ENCODE assay signal across 10 cellular contexts in genomic region chr11:78318733-78319132, GRCh38.
DNase-seq lines count a peak whose midpoint lies in the region; ATAC-seq and TF ChIP-seq lines count a peak whose summit lies in the region.
"Had no signal": no experiment of that assay in that cellular context is flagged by ENCODE, and none has a peak within 500 bp of the region (broad histone marks: within the 10 kb centered on the region; RNA-seq: fewer than 3 reads in every experiment).

No MANE protein-coding gene starts in this region.

- H3K27ac Mint-ChIP-seq in activated CD8-positive, alpha-beta memory T cell treated with anti-CD3 and anti-CD28 coated beads, Interleukin-2, amount 10 ng/mL, durations not matched to agents 7 days and 5 days: peak overlapping the region; percentile 62
- no peak overlapping the region for H3K27ac Mint-ChIP-seq in activated CD4-positive, alpha-beta T cell treated with anti-CD3 and anti-CD28 coated beads, Interleukin-2, amount 10 ng/mL, durations not matched to agents 7 days and 5 days
- H3K27ac Mint-ChIP-seq in activated naive CD4-positive, alpha-beta T cell treated with anti-CD3 and anti-CD28 coated beads, Interleukin-2, amount 50 U/mL, for 72 hours: no peak overlapping the region

- TF ChIP-seq CTCF in tibial artery (IDR thresholded peaks at IDR 0.05): no peak

- peaks cover 43% of the 10 kb centered on the region for H3K36me3 Mint-ChIP-seq in activated CD8-positive, alpha-beta memory T cell treated with anti-CD3 and anti-CD28 coated beads, Interleukin-2, amount 10 ng/mL, durations not matched to agents 7 days and 5 days
- peaks cover 18% of the 10 kb centered on the region for H3K36me3 Mint-ChIP-seq in activated CD4-positive, alpha-beta T cell treated with anti-CD3 and anti-CD28 coated beads, Interleukin-2, amount 10 ng/mL, durations not matched to agents 7 days and 5 days (ENCODE audit: low read depth)
- H3K36me3 Mint-ChIP-seq in activated naive CD4-positive, alpha-beta T cell treated with anti-CD3 and anti-CD28 coated beads, Interleukin-2, amount 50 U/mL, for 72 hours: no peaks in the 10 kb centered on the region

- no peaks in the 10 kb centered on the region for H3K9me3 ChIP-seq in tibial artery

- H3K27ac ChIP-seq in caudate nucleus (ENCODE audit: low read depth, low read length) (peak overlapping the region; percentile 95), tibial artery (peak overlapping the region; percentile 17 to 53)

- no peaks in the 10 kb centered on the region for H3K27me3 Mint-ChIP-seq in activated CD8-positive, alpha-beta memory T cell treated with anti-CD3 and anti-CD28 coated beads, Interleukin-2, amount 10 ng/mL, durations not matched to agents 7 days and 5 days
- no peaks in the 10 kb centered on the region for H3K27me3 Mint-ChIP-seq in activated CD4-positive, alpha-beta T cell treated with anti-CD3 and anti-CD28 coated beads, Interleukin-2, amount 10 ng/mL, durations not matched to agents 7 days and 5 days

- intact Hi-C loops in tibial artery (cut with DNase I; ENCODE audit: low total_unique reads): no loop called here

- H3K36me3 ChIP-seq in tibial artery: no peaks in the 10 kb centered on the region

- no peaks in the 10 kb centered on the region for H3K27me3 ChIP-seq in tibial artery

- no peak for ATAC-seq in activated CD8-positive, alpha-beta memory T cell treated with anti-CD3 and anti-CD28 coated beads, Interleukin-2, amount 10 ng/mL, durations not matched to agents 7 days and 5 days
- ATAC-seq in GM21723 (IDR thresholded peaks at IDR 0.05; ENCODE audit: unreplicated experiment): no peak
- ATAC-seq in activated naive CD4-positive, alpha-beta T cell treated with anti-CD3 and anti-CD28 coated beads, Interleukin-2, amount 50 U/mL, for 72 hours: no peak

- H3K4me1 ChIP-seq in tibial artery: peaks cover 0 to 43% (median 19%) of the 10 kb centered on the region in 4 donors

- H3K4me1 Mint-ChIP-seq in activated CD8-positive, alpha-beta memory T cell treated with anti-CD3 and anti-CD28 coated beads, Interleukin-2, amount 10 ng/mL, durations not matched to agents 7 days and 5 days: peaks cover 65% of the 10 kb centered on the region
- peaks cover 24% of the 10 kb centered on the region for H3K4me1 Mint-ChIP-seq in activated CD4-positive, alpha-beta T cell treated with anti-CD3 and anti-CD28 coated beads, Interleukin-2, amount 10 ng/mL, durations not matched to agents 7 days and 5 days

- H3K4me3 ChIP-seq in tibial artery: no peak overlapping the region

- POLR2A ChIA-PET in activated CD4-positive, alpha-beta T cell treated with anti-CD3 and anti-CD28 coated beads, Interleukin-2, amount 10 ng/mL, durations not matched to agents 7 days and 5 days (lab: Charles Lee): no interaction called here

- H3K4me3 Mint-ChIP-seq in activated CD8-positive, alpha-beta memory T cell treated with anti-CD3 and anti-CD28 coated beads, Interleukin-2, amount 10 ng/mL, durations not matched to agents 7 days and 5 days: no peak overlapping the region
- H3K4me3 Mint-ChIP-seq in activated CD4-positive, alpha-beta T cell treated with anti-CD3 and anti-CD28 coated beads, Interleukin-2, amount 10 ng/mL, durations not matched to agents 7 days and 5 days: no peak overlapping the region

- no peak for DNase-seq in activated CD8-positive, alpha-beta memory T cell treated with anti-CD3 and anti-CD28 coated beads, Interleukin-2, amount 10 ng/mL, durations not matched to agents 7 days and 5 days
- no peak for DNase-seq in activated CD8-positive, alpha-beta memory T cell treated with anti-CD3 and anti-CD28 coated beads, Interleukin-2, amount 50 U/mL, for 48 hours
- DNase-seq in caudate nucleus (lab: John Stamatoyannopoulos, UW) (peak in 55 of 61 donors; percentile 7 to 91 (median 74)), middle frontal gyrus (ENCODE audit: extremely low spot score, low spot score) (peak; percentile 56), tibial artery (no peak)
- no peak for DNase-seq in activated CD4-positive, alpha-beta T cell treated with anti-CD3 and anti-CD28 coated beads, Interleukin-2, amount 10 ng/mL, durations not matched to agents 7 days and 5 days
- DNase-seq in activated naive CD4-positive, alpha-beta T cell treated with anti-CD3 and anti-CD28 coated beads, Interleukin-2, amount 50 U/mL, for 72 hours (ENCODE audit: low spot score in 2 of 2): no peak
- DNase-seq: stimulated activated CD4-positive, alpha-beta T cell treated with anti-CD3 and anti-CD28 coated beads, Interleukin-1b, Interleukin-23, amount 100 ng/mL, for 48 hours; T-helper 9 cell had no signal

- H3K9me3 Mint-ChIP-seq in activated CD8-positive, alpha-beta memory T cell treated with anti-CD3 and anti-CD28 coated beads, Interleukin-2, amount 10 ng/mL, durations not matched to agents 7 days and 5 days (ENCODE audit: low read depth): no peaks in the 10 kb centered on the region
- H3K9me3 Mint-ChIP-seq in activated CD4-positive, alpha-beta T cell treated with anti-CD3 and anti-CD28 coated beads, Interleukin-2, amount 10 ng/mL, durations not matched to agents 7 days and 5 days: peaks cover 3% of the 10 kb centered on the region
- no peaks in the 10 kb centered on the region for H3K9me3 Mint-ChIP-seq in activated naive CD4-positive, alpha-beta T cell treated with anti-CD3 and anti-CD28 coated beads, Interleukin-2, amount 50 U/mL, for 72 hours

- CTCF ChIA-PET in activated CD8-positive, alpha-beta memory T cell treated with anti-CD3 and anti-CD28 coated beads, Interleukin-2, amount 10 ng/mL, durations not matched to agents 7 days and 5 days (lab: Charles Lee): no interaction called here
- CTCF ChIA-PET in activated CD4-positive, alpha-beta T cell treated with anti-CD3 and anti-CD28 coated beads, Interleukin-2, amount 10 ng/mL, durations not matched to agents 7 days and 5 days (lab: Charles Lee): interaction anchor here (0.8 kb wide), 1 partner anchor 80 kb away, joined by 3 read pairs; no protein-coding TSS in a partner anchor

Comparison
In these comparisons a context has a peak if more than half of its experiments do, and no peak if none do; other contexts are left out.
1. DNase-seq: peak in caudate nucleus (55 of 61) and middle frontal gyrus (single experiment); none in activated CD8-positive, alpha-beta memory T cell treated with anti-CD3 and anti-CD28 coated beads, Interleukin-2, amount 10 ng/mL, durations not matched to agents 7 days and 5 days (single experiment), activated CD8-positive, alpha-beta memory T cell treated with anti-CD3 and anti-CD28 coated beads, Interleukin-2, amount 50 U/mL, for 48 hours (single experiment), tibial artery (0 of 2), activated CD4-positive, alpha-beta T cell treated with anti-CD3 and anti-CD28 coated beads, Interleukin-2, amount 10 ng/mL, durations not matched to agents 7 days and 5 days (single experiment) and activated naive CD4-positive, alpha-beta T cell treated with anti-CD3 and anti-CD28 coated beads, Interleukin-2, amount 50 U/mL, for 72 hours (0 of 2).